In genomic region chr11:72067266-72067665, GRCh38 we compare ENCODE assay signal across 17 cellular contexts. TPM values are rescaled to one million over a fixed set of nuclear protein-coding genes. Genes with fewer than 3 reads are reported as not detected.
DNase-seq lines count a peak whose midpoint lies in the region; ATAC-seq and TF ChIP-seq lines count a peak whose summit lies in the region.
"Had no signal": no experiment of that assay in that cellular context is flagged by ENCODE, and none has a peak within 500 bp of the region (broad histone marks: within the 10 kb centered on the region; RNA-seq: fewer than 3 reads in every experiment).

No MANE protein-coding gene starts in this region.

- no peaks in the 10 kb centered on the region for H3K9me3 ChIP-seq in esophagus squamous epithelium

- ATAC-seq in HG03196 (IDR thresholded peaks at IDR 0.05; ENCODE audit: unreplicated experiment): no peak
- ATAC-seq: Panc1 had no signal

- TF ChIP-seq POLR2A in esophagus squamous epithelium (IDR thresholded peaks at IDR 0.05): no peak

- peaks cover 0 to 29% (median 0%) of the 10 kb centered on the region in 3 donors for H3K36me3 ChIP-seq in esophagus squamous epithelium

- no peak for TF ChIP-seq CTCF in 22Rv1 (IDR thresholded peaks at IDR 0.05)
- no peak for TF ChIP-seq CTCF in VCaP (conservative IDR thresholded peaks at IDR 0.05)
- no peak for TF ChIP-seq CTCF in esophagus squamous epithelium (IDR thresholded peaks at IDR 0.05)

- H3K27me3 ChIP-seq in esophagus squamous epithelium: no peaks in the 10 kb centered on the region

- peaks cover 24 to 69% (median 41%) of the 10 kb centered on the region in 3 donors for H3K4me1 ChIP-seq in esophagus squamous epithelium

- no peak overlapping the region for H3K4me3 ChIP-seq in esophagus squamous epithelium

- no peak for DNase-seq in esophagus squamous epithelium (lab: John Stamatoyannopoulos, UW)
- DNase-seq in renal cortical epithelial cell (ENCODE audit: low read depth): peak; percentile 64
- no peak for DNase-seq in stimulated activated naive CD4-positive, alpha-beta T cell treated with Interleukin-2 at 50 U/mL for 16 hours (lab: John Stamatoyannopoulos, UW)
- DNase-seq in mucosa of gallbladder (ENCODE audit: low spot score): no peak
- DNase-seq in nucleus accumbens (lab: John Stamatoyannopoulos, UW): no peak
- DNase-seq: activated CD4-positive, alpha-beta T cell treated with anti-CD3 and anti-CD28 coated beads, Interleukin-2, amount 50 U/mL, for 1 hour; activated T-cell treated with anti-CD3 and anti-CD28 coated beads, Interleukin-2, amount 50 U/mL, for 1 hour; NCI-H2081 treated with DMSO at 0.1 percent for 48 hours; NCI-H774; posterior cingulate gyrus; trophoblast cell had no signal

- H3K27ac ChIP-seq in 22Rv1 (peak overlapping the region; percentile 78), VCaP (peak overlapping the region; percentile 78), esophagus squamous epithelium (peak overlapping the region in 3 of 4 donors; percentile 8 to 92 (median 86))

- intact Hi-C loops in esophagus squamous epithelium (cut with DNase I): no loop called here

RNA-seq across cellular contexts. Expression of gene NUMA1, which starts 13.1 kb away (rescaled TPM):
- total RNA-seq in esophagus squamous epithelium (100 to 1,000 TPM; 142 to 237 (median 177) TPM), renal cortical epithelial cell (123 and 183 TPM in 2 replicates), mucosa of gallbladder (261 TPM)

RNA-seq across cellular contexts. Expression of gene LRRC51, which starts 13.4 kb away (rescaled TPM):
- total RNA-seq in esophagus squamous epithelium (1 to 10 TPM; 2.1 to 4.2 (median 3.2) TPM), renal cortical epithelial cell (6.8 and 11.7 TPM in 2 replicates), mucosa of gallbladder (12.9 TPM)

RNA-seq across cellular contexts. Expression of gene LAMTOR1, which starts 35.8 kb away (rescaled TPM):
- total RNA-seq in esophagus squamous epithelium (10 to 100 TPM; 80.1 to 99.1 (median 97.7) TPM), renal cortical epithelial cell (77.4 and 82.0 TPM in 2 replicates), mucosa of gallbladder (81.7 TPM)

RNA-seq across cellular contexts. Expression of gene TOMT, which starts 38.5 kb away (rescaled TPM):
- total RNA-seq in esophagus squamous epithelium (not detected), renal cortical epithelial cell (not detected in 2 replicates), mucosa of gallbladder (not detected)
- total RNA-seq: glomerular endothelial cell, mononuclear cell had no signal

RNA-seq across cellular contexts. Expression of gene ANAPC15, which starts 45.2 kb away (rescaled TPM):
- total RNA-seq in esophagus squamous epithelium (10 to 100 TPM; 17.7 to 35.3 (median 23.5) TPM), renal cortical epithelial cell (17.2 and 21.5 TPM in 2 replicates), mucosa of gallbladder (33.3 TPM)
